Comparison of ENCODE assay signal across 1 cellular context in genomic region chr2:74198461-74199274, GRCh38.
TF ChIP-seq lines count a peak whose summit lies in the region.

Gene MTHFD2, plus strand, starts transcription at chr2:74198615. Its CDS starts 27 bp downstream, at chr2:74198642.

TF ChIP-seq in GM12878, 131 proteins besides CTCF, POLR2A, EP300 and RAD21 (continued from another document and continues in another):
- TF ChIP-seq, protein P1, sequence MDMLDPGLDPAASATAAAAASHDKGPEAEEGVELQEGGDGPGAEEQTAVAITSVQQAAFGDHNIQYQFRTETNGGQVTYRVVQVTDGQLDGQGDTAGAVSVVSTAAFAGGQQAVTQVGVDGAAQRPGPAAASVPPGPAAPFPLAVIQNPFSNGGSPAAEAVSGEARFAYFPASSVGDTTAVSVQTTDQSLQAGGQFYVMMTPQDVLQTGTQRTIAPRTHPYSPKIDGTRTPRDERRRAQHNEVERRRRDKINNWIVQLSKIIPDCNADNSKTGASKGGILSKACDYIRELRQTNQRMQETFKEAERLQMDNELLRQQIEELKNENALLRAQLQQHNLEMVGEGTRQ (IDR thresholded peaks at IDR 0.05; ENCODE audit: borderline replicate concordance, low read depth, low read length), result peak; percentile 32
- no peak for TF ChIP-seq CBX3 (IDR thresholded peaks at IDR 0.05; ENCODE audit: borderline replicate concordance, low read depth)
- TF ChIP-seq PML (IDR thresholded peaks at IDR 0.05; ENCODE audit: low read length), result peak; percentile 99
- TF ChIP-seq STAT1 (conservative IDR thresholded peaks at IDR 0.05), result no peak
- TF ChIP-seq, protein P2, sequence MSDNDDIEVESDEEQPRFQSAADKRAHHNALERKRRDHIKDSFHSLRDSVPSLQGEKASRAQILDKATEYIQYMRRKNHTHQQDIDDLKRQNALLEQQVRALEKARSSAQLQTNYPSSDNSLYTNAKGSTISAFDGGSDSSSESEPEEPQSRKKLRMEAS (IDR thresholded peaks at IDR 0.05; ENCODE audit: low read depth, low read length), result peak; percentile 98
- peak; percentile 42; the same call in 1 of the 2 replicates for TF ChIP-seq PAX5 (IDR thresholded peaks at IDR 0.05; ENCODE audit: borderline replicate concordance, low read depth, low read length)
- TF ChIP-seq, protein P3, sequence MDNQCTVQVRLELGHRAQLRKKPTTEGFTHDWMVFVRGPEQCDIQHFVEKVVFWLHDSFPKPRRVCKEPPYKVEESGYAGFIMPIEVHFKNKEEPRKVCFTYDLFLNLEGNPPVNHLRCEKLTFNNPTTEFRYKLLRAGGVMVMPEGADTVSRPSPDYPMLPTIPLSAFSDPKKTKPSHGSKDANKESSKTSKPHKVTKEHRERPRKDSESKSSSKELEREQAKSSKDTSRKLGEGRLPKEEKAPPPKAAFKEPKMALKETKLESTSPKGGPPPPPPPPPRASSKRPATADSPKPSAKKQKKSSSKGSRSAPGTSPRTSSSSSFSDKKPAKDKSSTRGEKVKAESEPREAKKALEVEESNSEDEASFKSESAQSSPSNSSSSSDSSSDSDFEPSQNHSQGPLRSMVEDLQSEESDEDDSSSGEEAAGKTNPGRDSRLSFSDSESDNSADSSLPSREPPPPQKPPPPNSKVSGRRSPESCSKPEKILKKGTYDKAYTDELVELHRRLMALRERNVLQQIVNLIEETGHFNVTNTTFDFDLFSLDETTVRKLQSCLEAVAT (IDR thresholded peaks at IDR 0.05), result no peak; the same call in 1 of the 2 replicates
- peak; percentile 79 for TF ChIP-seq LARP7 (IDR thresholded peaks at IDR 0.05)
- TF ChIP-seq BCL11A (IDR thresholded peaks at IDR 0.05; ENCODE audit: low read depth, low read length), result no peak
- peak; percentile 83 for TF ChIP-seq IKZF1 (conservative IDR thresholded peaks at IDR 0.05)
- peak; percentile 69 for TF ChIP-seq SIN3A (IDR thresholded peaks at IDR 0.05; ENCODE audit: low read depth, low read length)
- no peak for TF ChIP-seq ASH2L (IDR thresholded peaks at IDR 0.05; ENCODE audit: borderline replicate concordance, low read depth)
- TF ChIP-seq SPI1 (IDR thresholded peaks at IDR 0.05; ENCODE audit: borderline replicate concordance, insufficient read depth, low read depth, low read length), result no peak
- TF ChIP-seq ZNF622 (IDR thresholded peaks at IDR 0.05), result no peak
- no peak for TF ChIP-seq SUPT20H (IDR thresholded peaks at IDR 0.05; ENCODE audit: borderline replicate concordance, control insufficient read depth, low read depth, low read length)
- TF ChIP-seq ZSCAN29 (IDR thresholded peaks at IDR 0.05), result no peak
- TF ChIP-seq, protein P4, sequence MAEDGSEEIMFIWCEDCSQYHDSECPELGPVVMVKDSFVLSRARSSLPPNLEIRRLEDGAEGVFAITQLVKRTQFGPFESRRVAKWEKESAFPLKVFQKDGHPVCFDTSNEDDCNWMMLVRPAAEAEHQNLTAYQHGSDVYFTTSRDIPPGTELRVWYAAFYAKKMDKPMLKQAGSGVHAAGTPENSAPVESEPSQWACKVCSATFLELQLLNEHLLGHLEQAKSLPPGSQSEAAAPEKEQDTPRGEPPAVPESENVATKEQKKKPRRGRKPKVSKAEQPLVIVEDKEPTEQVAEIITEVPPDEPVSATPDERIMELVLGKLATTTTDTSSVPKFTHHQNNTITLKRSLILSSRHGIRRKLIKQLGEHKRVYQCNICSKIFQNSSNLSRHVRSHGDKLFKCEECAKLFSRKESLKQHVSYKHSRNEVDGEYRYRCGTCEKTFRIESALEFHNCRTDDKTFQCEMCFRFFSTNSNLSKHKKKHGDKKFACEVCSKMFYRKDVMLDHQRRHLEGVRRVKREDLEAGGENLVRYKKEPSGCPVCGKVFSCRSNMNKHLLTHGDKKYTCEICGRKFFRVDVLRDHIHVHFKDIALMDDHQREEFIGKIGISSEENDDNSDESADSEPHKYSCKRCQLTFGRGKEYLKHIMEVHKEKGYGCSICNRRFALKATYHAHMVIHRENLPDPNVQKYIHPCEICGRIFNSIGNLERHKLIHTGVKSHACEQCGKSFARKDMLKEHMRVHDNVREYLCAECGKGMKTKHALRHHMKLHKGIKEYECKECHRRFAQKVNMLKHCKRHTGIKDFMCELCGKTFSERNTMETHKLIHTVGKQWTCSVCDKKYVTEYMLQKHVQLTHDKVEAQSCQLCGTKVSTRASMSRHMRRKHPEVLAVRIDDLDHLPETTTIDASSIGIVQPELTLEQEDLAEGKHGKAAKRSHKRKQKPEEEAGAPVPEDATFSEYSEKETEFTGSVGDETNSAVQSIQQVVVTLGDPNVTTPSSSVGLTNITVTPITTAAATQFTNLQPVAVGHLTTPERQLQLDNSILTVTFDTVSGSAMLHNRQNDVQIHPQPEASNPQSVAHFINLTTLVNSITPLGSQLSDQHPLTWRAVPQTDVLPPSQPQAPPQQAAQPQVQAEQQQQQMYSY (CRISPR knock-in tag; IDR thresholded peaks at IDR 0.05), result no peak
- TF ChIP-seq TCF7 (IDR thresholded peaks at IDR 0.05; ENCODE audit: borderline replicate concordance), result no peak
- TF ChIP-seq TAF1 (IDR thresholded peaks at IDR 0.05; ENCODE audit: borderline replicate concordance, low read depth, low read length), result peak; percentile 91
- peak; percentile 68; the same call in 1 of the 2 replicates for TF ChIP-seq TCF12 (IDR thresholded peaks at IDR 0.05; ENCODE audit: low read depth, low read length)
- TF ChIP-seq SMAD5 (IDR thresholded peaks at IDR 0.05; ENCODE audit: low read depth), result peak; percentile 97
- TF ChIP-seq SRF (IDR thresholded peaks at IDR 0.05; ENCODE audit: low read depth in 2 of 2, low read length in 2 of 2), result no peak
- no peak for TF ChIP-seq SIX5 (IDR thresholded peaks at IDR 0.05; ENCODE audit: low read depth, low read length, severe bottlenecking)
- TF ChIP-seq HCFC1 (IDR thresholded peaks at IDR 0.05; ENCODE audit: low read length), result no peak; the same call in none of the 2 replicates
- TF ChIP-seq EGR1 (IDR thresholded peaks at IDR 0.05; ENCODE audit: borderline replicate concordance in 1 of 2, low read depth in 2 of 2, low read length in 2 of 2), result peak in 1 of 2 experiments; percentile 46; a peak in 1 of 3 replicates
- peak; percentile 96 for TF ChIP-seq POU2F2 (IDR thresholded peaks at IDR 0.05; ENCODE audit: borderline replicate concordance, low read depth, low read length)
- TF ChIP-seq TCF3 (IDR thresholded peaks at IDR 0.05; ENCODE audit: borderline replicate concordance, insufficient read depth, low read depth, low read length), result peak; percentile 87
- TF ChIP-seq, protein P5, sequence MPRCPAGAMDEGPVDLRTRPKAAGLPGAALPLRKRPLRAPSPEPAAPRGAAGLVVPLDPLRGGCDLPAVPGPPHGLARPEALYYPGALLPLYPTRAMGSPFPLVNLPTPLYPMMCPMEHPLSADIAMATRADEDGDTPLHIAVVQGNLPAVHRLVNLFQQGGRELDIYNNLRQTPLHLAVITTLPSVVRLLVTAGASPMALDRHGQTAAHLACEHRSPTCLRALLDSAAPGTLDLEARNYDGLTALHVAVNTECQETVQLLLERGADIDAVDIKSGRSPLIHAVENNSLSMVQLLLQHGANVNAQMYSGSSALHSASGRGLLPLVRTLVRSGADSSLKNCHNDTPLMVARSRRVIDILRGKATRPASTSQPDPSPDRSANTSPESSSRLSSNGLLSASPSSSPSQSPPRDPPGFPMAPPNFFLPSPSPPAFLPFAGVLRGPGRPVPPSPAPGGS (IDR thresholded peaks at IDR 0.05; ENCODE audit: borderline replicate concordance, insufficient read depth, low read depth, low read length, poor library complexity, severe bottlenecking), result peak; percentile 60
- TF ChIP-seq HDAC6 (IDR thresholded peaks at IDR 0.05; ENCODE audit: unreplicated experiment), result peak; percentile 90
- peak; percentile 32 for TF ChIP-seq FOS (IDR thresholded peaks at IDR 0.05; ENCODE audit: borderline replicate concordance, extremely low read depth, insufficient read length)
- TF ChIP-seq POLR2AphosphoS2 (IDR thresholded peaks at IDR 0.05; ENCODE audit: low read depth, low read length), result peak; percentile 96
- no peak for TF ChIP-seq ESRRA (IDR thresholded peaks at IDR 0.05; ENCODE audit: low read length)
- TF ChIP-seq RCOR1 (conservative IDR thresholded peaks at IDR 0.05; ENCODE audit: low read depth, low read length), result no peak; the same call in 1 of the 2 replicates
- no peak for TF ChIP-seq NFXL1 (IDR thresholded peaks at IDR 0.05; ENCODE audit: borderline replicate concordance)
- TF ChIP-seq, protein P6, sequence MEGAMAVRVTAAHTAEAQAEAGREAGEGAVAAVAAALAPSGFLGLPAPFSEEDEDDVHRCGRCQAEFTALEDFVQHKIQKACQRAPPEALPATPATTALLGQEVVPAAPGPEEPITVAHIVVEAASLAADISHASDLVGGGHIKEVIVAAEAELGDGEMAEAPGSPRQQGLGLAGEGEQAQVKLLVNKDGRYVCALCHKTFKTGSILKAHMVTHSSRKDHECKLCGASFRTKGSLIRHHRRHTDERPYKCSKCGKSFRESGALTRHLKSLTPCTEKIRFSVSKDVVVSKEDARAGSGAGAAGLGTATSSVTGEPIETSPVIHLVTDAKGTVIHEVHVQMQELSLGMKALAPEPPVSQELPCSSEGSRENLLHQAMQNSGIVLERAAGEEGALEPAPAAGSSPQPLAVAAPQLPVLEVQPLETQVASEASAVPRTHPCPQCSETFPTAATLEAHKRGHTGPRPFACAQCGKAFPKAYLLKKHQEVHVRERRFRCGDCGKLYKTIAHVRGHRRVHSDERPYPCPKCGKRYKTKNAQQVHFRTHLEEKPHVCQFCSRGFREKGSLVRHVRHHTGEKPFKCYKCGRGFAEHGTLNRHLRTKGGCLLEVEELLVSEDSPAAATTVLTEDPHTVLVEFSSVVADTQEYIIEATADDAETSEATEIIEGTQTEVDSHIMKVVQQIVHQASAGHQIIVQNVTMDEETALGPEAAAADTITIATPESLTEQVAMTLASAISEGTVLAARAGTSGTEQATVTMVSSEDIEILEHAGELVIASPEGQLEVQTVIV (IDR thresholded peaks at IDR 0.05; ENCODE audit: borderline replicate concordance, partially characterized antibody), result no peak
- TF ChIP-seq SREBF2 (IDR thresholded peaks at IDR 0.05; ENCODE audit: low read length), result no peak
- no peak for TF ChIP-seq GABPA (IDR thresholded peaks at IDR 0.05; ENCODE audit: low read depth)
- no peak for TF ChIP-seq CHD4 (IDR thresholded peaks at IDR 0.05)
- TF ChIP-seq IRF3 (IDR thresholded peaks at IDR 0.05), result peak; percentile 76
- no peak for TF ChIP-seq CHD1 (IDR thresholded peaks at IDR 0.05; ENCODE audit: low read depth, low read length)
- no peak; the same call in 1 of the 2 replicates for TF ChIP-seq TARDBP (IDR thresholded peaks at IDR 0.05; ENCODE audit: borderline replicate concordance)
- TF ChIP-seq CREM (IDR thresholded peaks at IDR 0.05; ENCODE audit: low read depth), result peak; percentile 73; the same call in 1 of the 2 replicates
- TF ChIP-seq, protein P7, sequence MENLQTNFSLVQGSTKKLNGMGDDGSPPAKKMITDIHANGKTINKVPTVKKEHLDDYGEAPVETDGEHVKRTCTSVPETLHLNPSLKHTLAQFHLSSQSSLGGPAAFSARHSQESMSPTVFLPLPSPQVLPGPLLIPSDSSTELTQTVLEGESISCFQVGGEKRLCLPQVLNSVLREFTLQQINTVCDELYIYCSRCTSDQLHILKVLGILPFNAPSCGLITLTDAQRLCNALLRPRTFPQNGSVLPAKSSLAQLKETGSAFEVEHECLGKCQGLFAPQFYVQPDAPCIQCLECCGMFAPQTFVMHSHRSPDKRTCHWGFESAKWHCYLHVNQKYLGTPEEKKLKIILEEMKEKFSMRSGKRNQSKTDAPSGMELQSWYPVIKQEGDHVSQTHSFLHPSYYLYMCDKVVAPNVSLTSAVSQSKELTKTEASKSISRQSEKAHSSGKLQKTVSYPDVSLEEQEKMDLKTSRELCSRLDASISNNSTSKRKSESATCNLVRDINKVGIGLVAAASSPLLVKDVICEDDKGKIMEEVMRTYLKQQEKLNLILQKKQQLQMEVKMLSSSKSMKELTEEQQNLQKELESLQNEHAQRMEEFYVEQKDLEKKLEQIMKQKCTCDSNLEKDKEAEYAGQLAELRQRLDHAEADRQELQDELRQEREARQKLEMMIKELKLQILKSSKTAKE (IDR thresholded peaks at IDR 0.05; ENCODE audit: low read depth, poor library complexity, severe bottlenecking), result no peak
- TF ChIP-seq, protein P8, sequence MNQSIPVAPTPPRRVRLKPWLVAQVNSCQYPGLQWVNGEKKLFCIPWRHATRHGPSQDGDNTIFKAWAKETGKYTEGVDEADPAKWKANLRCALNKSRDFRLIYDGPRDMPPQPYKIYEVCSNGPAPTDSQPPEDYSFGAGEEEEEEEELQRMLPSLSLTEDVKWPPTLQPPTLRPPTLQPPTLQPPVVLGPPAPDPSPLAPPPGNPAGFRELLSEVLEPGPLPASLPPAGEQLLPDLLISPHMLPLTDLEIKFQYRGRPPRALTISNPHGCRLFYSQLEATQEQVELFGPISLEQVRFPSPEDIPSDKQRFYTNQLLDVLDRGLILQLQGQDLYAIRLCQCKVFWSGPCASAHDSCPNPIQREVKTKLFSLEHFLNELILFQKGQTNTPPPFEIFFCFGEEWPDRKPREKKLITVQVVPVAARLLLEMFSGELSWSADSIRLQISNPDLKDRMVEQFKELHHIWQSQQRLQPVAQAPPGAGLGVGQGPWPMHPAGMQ (IDR thresholded peaks at IDR 0.05; ENCODE audit: borderline replicate concordance), result no peak
- TF ChIP-seq YBX1 (IDR thresholded peaks at IDR 0.05), result no peak
- no peak for TF ChIP-seq NR2C1 (IDR thresholded peaks at IDR 0.05)
- TF ChIP-seq NR2F1 (conservative IDR thresholded peaks at IDR 0.05), result peak; percentile 24; the same call in 1 of the 2 replicates
- TF ChIP-seq ATF3 (IDR thresholded peaks at IDR 0.05; ENCODE audit: borderline replicate concordance, extremely low read depth, low read depth, low read length), result no peak
- no peak for TF ChIP-seq MTA3 (IDR thresholded peaks at IDR 0.05; ENCODE audit: borderline replicate concordance, low read length)
- TF ChIP-seq PKNOX1 (IDR thresholded peaks at IDR 0.05), result peak; percentile 97
- 0 out of 2 replicates have a peak, but pooled peaks have one; percentile 30 for TF ChIP-seq BRCA1 (IDR thresholded peaks at IDR 0.05; ENCODE audit: low read depth, low read length)
- TF ChIP-seq NRF1 (conservative IDR thresholded peaks at IDR 0.05; ENCODE audit: low read depth, low read length), result peak; percentile 24; the same call in 1 of the 2 replicates
- TF ChIP-seq CREB1 (IDR thresholded peaks at IDR 0.05; ENCODE audit: low read depth), result peak; percentile 44
